In the genomic region with DNA sequence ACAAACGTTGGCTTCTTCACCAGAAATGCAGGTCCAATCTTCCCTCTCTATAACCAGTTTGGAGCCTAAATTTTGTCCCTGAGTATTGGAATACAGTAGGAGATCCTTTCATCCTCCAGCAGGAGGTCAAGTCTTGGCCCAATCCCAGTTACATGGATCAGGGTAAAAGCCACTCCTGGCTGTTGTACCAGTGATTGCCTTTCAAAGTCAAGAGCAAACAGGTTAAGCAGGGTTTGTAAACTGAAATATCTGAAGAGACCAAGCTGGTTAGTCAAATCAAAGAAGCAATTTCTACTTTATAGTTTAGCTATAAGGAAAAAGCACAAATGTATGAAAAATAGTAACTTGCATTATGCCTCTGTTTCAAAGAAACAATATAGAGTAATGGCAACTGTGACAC, we compare ENCODE assay signal across 24 cellular contexts.
"Had no signal": no experiment of that assay in that cellular context is flagged by ENCODE, and none has a peak within 500 bp of the region (broad histone marks: within the 10 kb centered on the region; RNA-seq: fewer than 3 reads in every experiment).

No MANE protein-coding gene starts in this region.

- H3K9me3 ChIP-seq: gastrocnemius medialis, neutrophil, right lobe of liver, testis, tibial artery, upper lobe of right lung, vagina had no signal

- H3K4me1 Mint-ChIP-seq: naive B cell; neural crest cell; stimulated activated effector memory CD8-positive, alpha-beta T cell treated with anti-CD3 and anti-CD28 coated beads, Interleukin-12 subunit alpha, Interleukin-12 subunit beta, amount 100 ng/mL, for 72 hours had no signal

- H3K27me3 ChIP-seq: dorsolateral prefrontal cortex, gastrocnemius medialis, neutrophil, right lobe of liver, testis, tibial artery, upper lobe of right lung, vagina had no signal

- DNase-seq: effector CD4-positive, alpha-beta T cell; foreskin fibroblast; gastrocnemius medialis; head of caudate nucleus; naive B cell; right lobe of liver; stimulated activated CD4-positive, alpha-beta T cell treated with anti-CD3 and anti-CD28 coated beads, Interleukin-2, amount 100 ng/mL, for 24 hours; stimulated activated CD4-positive, alpha-beta T cell treated with anti-CD3 and anti-CD28 coated beads, Interleukin-4, amount 100 ng/mL, for 24 hours; stimulated activated naive CD4-positive, alpha-beta T cell treated with Interleukin-2 at 50 U/mL for 16 hours; substantia nigra; testis; tibial artery; upper lobe of right lung had no signal

- H3K4me3 ChIP-seq: dorsolateral prefrontal cortex, gastrocnemius medialis, lung, right lobe of liver, testis, tibial artery, upper lobe of right lung, vagina had no signal

- H3K9me3 Mint-ChIP-seq: memory B cell had no signal

- H3K27ac Mint-ChIP-seq: memory B cell; natural killer cell treated with Interleukin-12 subunit alpha and Interleukin-12 subunit beta and Interleukin-15 and Interleukin-18, amount 100 ng/mL, for 72 hours; progenitor cell of endocrine pancreas; stimulated activated effector memory CD8-positive, alpha-beta T cell treated with anti-CD3 and anti-CD28 coated beads, Interleukin-12 subunit alpha, Interleukin-12 subunit beta, amount 100 ng/mL, for 72 hours had no signal

- H3K36me3 ChIP-seq: gastrocnemius medialis, neutrophil, right lobe of liver, tibial artery, upper lobe of right lung, vagina had no signal

- H3K79me2 ChIP-seq: parathyroid adenoma had no signal

- H2AFZ ChIP-seq: parathyroid adenoma had no signal

- H3K4me3 Mint-ChIP-seq: memory B cell; naive B cell; natural killer cell treated with Interleukin-12 subunit alpha and Interleukin-12 subunit beta and Interleukin-15 and Interleukin-18, amount 100 ng/mL, for 72 hours; neural crest cell; stimulated activated effector memory CD8-positive, alpha-beta T cell treated with anti-CD3 and anti-CD28 coated beads, Interleukin-12 subunit alpha, Interleukin-12 subunit beta, amount 100 ng/mL, for 72 hours had no signal

- H3K4me1 ChIP-seq: gastrocnemius medialis, parathyroid adenoma, right lobe of liver, testis, tibial artery, upper lobe of right lung, vagina had no signal

- H3K9ac ChIP-seq: parathyroid adenoma had no signal

- H3K36me3 Mint-ChIP-seq: memory B cell; naive B cell; natural killer cell treated with Interleukin-12 subunit alpha and Interleukin-12 subunit beta and Interleukin-15 and Interleukin-18, amount 100 ng/mL, for 72 hours; stimulated activated effector memory CD8-positive, alpha-beta T cell treated with anti-CD3 and anti-CD28 coated beads, Interleukin-12 subunit alpha, Interleukin-12 subunit beta, amount 100 ng/mL, for 72 hours had no signal

- H3K27me3 Mint-ChIP-seq: memory B cell; naive B cell; natural killer cell treated with Interleukin-12 subunit alpha and Interleukin-12 subunit beta and Interleukin-15 and Interleukin-18, amount 100 ng/mL, for 72 hours had no signal

- H3K27ac ChIP-seq: dorsolateral prefrontal cortex, gastrocnemius medialis, neutrophil, parathyroid adenoma, right lobe of liver, testis, tibial artery, upper lobe of right lung, vagina had no signal

- ATAC-seq: gastrocnemius medialis; left lobe of liver; natural killer cell treated with Interleukin-12 subunit alpha and Interleukin-12 subunit beta and Interleukin-15 and Interleukin-18, amount 100 ng/mL, for 72 hours; right lobe of liver; stimulated activated effector memory CD8-positive, alpha-beta T cell treated with anti-CD3 and anti-CD28 coated beads, Interleukin-12 subunit alpha, Interleukin-12 subunit beta, amount 100 ng/mL, for 72 hours; upper lobe of right lung had no signal
